Comparison of ENCODE assay signal across 2 cellular contexts in genomic region chr9:37941253-37941652, GRCh38.
TF ChIP-seq lines count a peak whose summit lies in the region.

No MANE protein-coding gene starts in this region.

TF ChIP-seq in HepG2, 621 proteins besides CTCF, POLR2A, EP300 and RAD21:
- TF ChIP-seq GABPA (IDR thresholded peaks at IDR 0.05; ENCODE audit: low read depth, low read length): no peak
- no peak for TF ChIP-seq GABPA (CRISPR knock-in tag; IDR thresholded peaks at IDR 0.05; ENCODE audit: low read depth)
- TF ChIP-seq ZNF629 (CRISPR knock-in tag; conservative IDR thresholded peaks at IDR 0.05): peak; percentile 83
- no peak for TF ChIP-seq ZNF770 (CRISPR knock-in tag; IDR thresholded peaks at IDR 0.05)
- TF ChIP-seq ZNF276 (CRISPR knock-in tag; IDR thresholded peaks at IDR 0.05; ENCODE audit: low read depth): no peak
- TF ChIP-seq UBTF (CRISPR knock-in tag; IDR thresholded peaks at IDR 0.05): no peak
- no peak for TF ChIP-seq ZNF883 (CRISPR knock-in tag; IDR thresholded peaks at IDR 0.05; ENCODE audit: not compliant biosample characterization)
- TF ChIP-seq TBX2 (CRISPR knock-in tag; IDR thresholded peaks at IDR 0.05; ENCODE audit: borderline replicate concordance): no peak
- no peak for TF ChIP-seq PLSCR1 (CRISPR knock-in tag; IDR thresholded peaks at IDR 0.05; ENCODE audit: borderline replicate concordance)
- TF ChIP-seq AGO2 (optimal IDR thresholded peaks at IDR 0.05; ENCODE audit: low read depth, low read length): no peak
- TF ChIP-seq IKZF1 (IDR thresholded peaks at IDR 0.05): no peak
- no peak for TF ChIP-seq ZNF580 (CRISPR knock-in tag; IDR thresholded peaks at IDR 0.05; ENCODE audit: borderline replicate concordance, low read depth)
- TF ChIP-seq NAIF1 (CRISPR knock-in tag; IDR thresholded peaks at IDR 0.05; ENCODE audit: borderline replicate concordance): no peak
- peak; percentile 15; the same call in 1 of the 2 replicates for TF ChIP-seq ZNF687 (CRISPR knock-in tag; IDR thresholded peaks at IDR 0.05)
- no peak for TF ChIP-seq SRF (IDR thresholded peaks at IDR 0.05; ENCODE audit: low read depth, low read length)

TF ChIP-seq in H1, 55 proteins besides CTCF, POLR2A, EP300 and RAD21:
- TF ChIP-seq MAX (IDR thresholded peaks at IDR 0.05): peak; percentile 41; the same call in 1 of the 2 replicates
- no peak for TF ChIP-seq RXRA (IDR thresholded peaks at IDR 0.05; ENCODE audit: insufficient read depth, low read depth, low read length)
- TF ChIP-seq KDM1A (IDR thresholded peaks at IDR 0.05; ENCODE audit: borderline replicate concordance, low read length): 0 out of 2 replicates have a peak, but pooled peaks have one; percentile 65
